Comparison of ENCODE assay signal across 20 cellular contexts in genomic region chr2:157333304-157334047, GRCh38. TPM values are rescaled to one million over a fixed set of nuclear protein-coding genes. Genes with fewer than 3 reads are reported as not detected.
DNase-seq lines count a peak whose midpoint lies in the region; ATAC-seq and TF ChIP-seq lines count a peak whose summit lies in the region.
"Had no signal": no experiment of that assay in that cellular context is flagged by ENCODE, and none has a peak within 500 bp of the region (broad histone marks: within the 10 kb centered on the region; RNA-seq: fewer than 3 reads in every experiment).

No MANE protein-coding gene starts in this region.

- no peak for TF ChIP-seq CTCF in right atrium auricular region (IDR thresholded peaks at IDR 0.05)
- no peak for TF ChIP-seq CTCF in GM10248 (IDR thresholded peaks at IDR 0.05; ENCODE audit: control extremely low read depth, extremely low read depth, low read depth, missing control alignments)

- POLR2A ChIA-PET in GM10248 (lab: Yijun Ruan, JAX), result no interaction called here

- no peaks in the 10 kb centered on the region for H3K9me3 Mint-ChIP-seq in activated naive CD8-positive, alpha-beta T cell treated with anti-CD3 and anti-CD28 coated beads for 36 hours

- H3K9me3 ChIP-seq in right atrium auricular region, result no peaks in the 10 kb centered on the region
- H3K9me3 ChIP-seq: heart left ventricle, SJSA1 had no signal

- no peak overlapping the region for H3K4me3 Mint-ChIP-seq in activated naive CD8-positive, alpha-beta T cell treated with anti-CD3 and anti-CD28 coated beads for 36 hours

- H3K27ac Mint-ChIP-seq in activated naive CD8-positive, alpha-beta T cell treated with anti-CD3 and anti-CD28 coated beads for 36 hours, result peak overlapping the region; percentile 85

- H3K27me3 ChIP-seq in layer of hippocampus (ENCODE audit: control insufficient read depth, insufficient read depth, low read length) (no peaks in the 10 kb centered on the region), right atrium auricular region (no peaks in the 10 kb centered on the region)
- H3K27me3 ChIP-seq: heart left ventricle, SJSA1 had no signal

- no peak for ATAC-seq in GM21367 (IDR thresholded peaks at IDR 0.05; ENCODE audit: unreplicated experiment)
- ATAC-seq: heart left ventricle, left lobe of liver had no signal

- CTCF ChIA-PET in GM10248 (lab: Yijun Ruan, JAX), result interaction anchor here (0.7 to 16.8 kb wide), 4 partner anchors 8 to 27 kb away, joined by 3 to 258 read pairs (median 68); partner anchors contain the start of gene ERMN

- DNase-seq in stimulated activated CD4-positive, alpha-beta T cell treated with anti-CD3 and anti-CD28 coated beads, Interleukin-4, amount 100 ng/mL, for 24 hours, result peak; percentile 26
- DNase-seq in stimulated activated CD4-positive, alpha-beta T cell treated with anti-CD3 and anti-CD28 coated beads, Interleukin-1b, Interleukin-23, amount 100 ng/mL, for 48 hours, result no peak
- DNase-seq in activated naive CD8-positive, alpha-beta T cell treated with anti-CD3 and anti-CD28 coated beads for 36 hours, result no peak
- DNase-seq in right atrium auricular region (ENCODE audit: low spot score), result no peak
- DNase-seq in GM10248 (ENCODE audit: extremely low spot score), result no peak
- DNase-seq: activated effector memory CD4-positive, alpha-beta T cell treated with Interleukin-2 at 50 U/mL for 16 hours; AML-193; HCEC 1CT; heart left ventricle; KG1; NCI-H187 treated with DMSO at 0.1 percent for 48 hours; NCI-H446; stimulated activated naive CD4-positive, alpha-beta T cell; trophoblast cell; WERI-Rb-1 had no signal

- H3K27ac ChIP-seq in layer of hippocampus (ENCODE audit: low read depth, low read length) (peak overlapping the region; percentile 12), right atrium auricular region (no peak overlapping the region)
- H3K27ac ChIP-seq: SJSA1, WERI-Rb-1 had no signal

- no peaks in the 10 kb centered on the region for H3K27me3 Mint-ChIP-seq in activated naive CD8-positive, alpha-beta T cell treated with anti-CD3 and anti-CD28 coated beads for 36 hours

- no peaks in the 10 kb centered on the region for H3K4me1 ChIP-seq in right atrium auricular region
- H3K4me1 ChIP-seq: heart left ventricle, SJSA1 had no signal

- peaks cover 12% of the 10 kb centered on the region for H3K36me3 Mint-ChIP-seq in activated naive CD8-positive, alpha-beta T cell treated with anti-CD3 and anti-CD28 coated beads for 36 hours

- H3K4me1 Mint-ChIP-seq in activated naive CD8-positive, alpha-beta T cell treated with anti-CD3 and anti-CD28 coated beads for 36 hours, result peaks cover 75% of the 10 kb centered on the region

- no peak overlapping the region for H3K4me3 ChIP-seq in right atrium auricular region
- H3K4me3 ChIP-seq: heart left ventricle, SJSA1 had no signal

- no peaks in the 10 kb centered on the region for H3K36me3 ChIP-seq in right atrium auricular region
- H3K36me3 ChIP-seq: heart left ventricle, SJSA1, WERI-Rb-1 had no signal

RNA-seq across cellular contexts. Expression of gene ERMN, which starts 7.9 kb away (rescaled TPM):
- total RNA-seq in activated naive CD8-positive, alpha-beta T cell treated with anti-CD3 and anti-CD28 coated beads for 36 hours, result 1 to 10 TPM; 1.9 to 2.0 TPM
- not detected for total RNA-seq in right atrium auricular region
- total RNA-seq: chondrocyte, left lobe of liver, SJSA1 had no signal
